1 cellular context compared by ENCODE assay signal in genomic region chr12:93938317-93938716, GRCh38.
A peak's percentile ranks its signal among the peaks of the same experiment; 100 is the strongest.
TF ChIP-seq lines count a peak whose summit lies in the region.

No MANE protein-coding gene starts in this region.

TF ChIP-seq in K562, 482 proteins besides CTCF, POLR2A, EP300 and RAD21 (continued from another document and continues in another):
- TF ChIP-seq, protein P1, sequence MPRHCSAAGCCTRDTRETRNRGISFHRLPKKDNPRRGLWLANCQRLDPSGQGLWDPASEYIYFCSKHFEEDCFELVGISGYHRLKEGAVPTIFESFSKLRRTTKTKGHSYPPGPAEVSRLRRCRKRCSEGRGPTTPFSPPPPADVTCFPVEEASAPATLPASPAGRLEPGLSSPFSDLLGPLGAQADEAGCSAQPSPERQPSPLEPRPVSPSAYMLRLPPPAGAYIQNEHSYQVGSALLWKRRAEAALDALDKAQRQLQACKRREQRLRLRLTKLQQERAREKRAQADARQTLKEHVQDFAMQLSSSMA (CRISPR knock-in tag; IDR thresholded peaks at IDR 0.05), result no peak
- TF ChIP-seq SIN3B (IDR thresholded peaks at IDR 0.05; ENCODE audit: low read depth) (no peak), CREM (IDR thresholded peaks at IDR 0.05; ENCODE audit: low read depth) (0 out of 2 replicates have a peak, but pooled peaks have one; percentile 16), MAFK (IDR thresholded peaks at IDR 0.05; ENCODE audit: low read length) (no peak), NFATC3 (IDR thresholded peaks at IDR 0.05) (no peak), ZKSCAN8 (CRISPR knock-in tag; IDR thresholded peaks at IDR 0.05) (no peak), BMI1 (IDR thresholded peaks at IDR 0.05; ENCODE audit: low read length) (no peak), ZNF436 (CRISPR knock-in tag; IDR thresholded peaks at IDR 0.05) (no peak), NONO (IDR thresholded peaks at IDR 0.05; ENCODE audit: low read depth in 2 of 2, low read length in 1 of 2) (no peak), SNIP1 (IDR thresholded peaks at IDR 0.05; ENCODE audit: low read depth) (no peak), TCF3 (CRISPR knock-in tag; IDR thresholded peaks at IDR 0.05) (peak; percentile 69), PRMT5 (CRISPR knock-in tag; IDR thresholded peaks at IDR 0.05) (no peak), SIRT6 (IDR thresholded peaks at IDR 0.05; ENCODE audit: low read depth, low read length) (no peak), ZBTB1 (CRISPR knock-in tag; IDR thresholded peaks at IDR 0.05; ENCODE audit: borderline replicate concordance, low read depth) (no peak), RBM25 (IDR thresholded peaks at IDR 0.05; ENCODE audit: low read depth, low read length, severe bottlenecking) (no peak), RFX5 (IDR thresholded peaks at IDR 0.05; ENCODE audit: low read depth, low read length) (no peak), PYGO2 (tag; IDR thresholded peaks at IDR 0.05) (no peak), ZNF589 (CRISPR knock-in tag; IDR thresholded peaks at IDR 0.05; ENCODE audit: low read depth) (no peak; the same call in 1 of the 2 replicates), REST (CRISPR knock-in tag; IDR thresholded peaks at IDR 0.05; ENCODE audit: low read depth) (no peak), VEZF1 (CRISPR knock-in tag; IDR thresholded peaks at IDR 0.05) (peak; percentile 39; the same call in 1 of the 2 replicates), ZNF707 (CRISPR knock-in tag; conservative IDR thresholded peaks at IDR 0.05) (no peak), TCF7 (IDR thresholded peaks at IDR 0.05; ENCODE audit: borderline replicate concordance) (peak; percentile 88; the same call in 1 of the 2 replicates), ZNF764 (CRISPR knock-in tag; IDR thresholded peaks at IDR 0.05; ENCODE audit: low read depth) (no peak), FOXA3 (CRISPR knock-in tag; conservative IDR thresholded peaks at IDR 0.05 in 1 of 2, IDR thresholded peaks at IDR 0.05 in 1 of 2) (0 out of 4 replicates have a peak, but pooled peaks of 1 of the 2 experiments have one; percentile 3), ILK (tag; IDR thresholded peaks at IDR 0.05; ENCODE audit: borderline replicate concordance, low read depth) (no peak), ZNF644 (tag; IDR thresholded peaks at IDR 0.05; ENCODE audit: low read depth) (peak; percentile 91), CEBPG (CRISPR knock-in tag; IDR thresholded peaks at IDR 0.05) (no peak), CEBPG (tag; conservative IDR thresholded peaks at IDR 0.05 in 1 of 2, IDR thresholded peaks at IDR 0.05 in 1 of 2) (no peak), ZBED1 (IDR thresholded peaks at IDR 0.05) (no peak), SAFB (IDR thresholded peaks at IDR 0.05; ENCODE audit: borderline replicate concordance, low read depth, low read length) (no peak), ZNF140 (CRISPR knock-in tag; IDR thresholded peaks at IDR 0.05) (no peak), SRSF7 (optimal IDR thresholded peaks at IDR 0.05; ENCODE audit: low read depth, low read length) (no peak), FOS (IDR thresholded peaks at IDR 0.05; ENCODE audit: extremely low read depth, insufficient read length) (no peak), MCM2 (IDR thresholded peaks at IDR 0.05; ENCODE audit: low read depth) (no peak), ZNF24 (IDR thresholded peaks at IDR 0.05) (no peak), SAP30 (IDR thresholded peaks at IDR 0.05; ENCODE audit: borderline replicate concordance, insufficient read depth, low read depth, low read length, poor library complexity, severe bottlenecking) (no peak), RB1 (IDR thresholded peaks at IDR 0.05; ENCODE audit: low read depth) (no peak), HMGN3 (IDR thresholded peaks at IDR 0.05; ENCODE audit: borderline replicate concordance, extremely low read depth, insufficient read length, low read depth, low read length) (no peak), HDGF (IDR thresholded peaks at IDR 0.05) (no peak), EHMT2 (IDR thresholded peaks at IDR 0.05) (no peak), CBX5 (IDR thresholded peaks at IDR 0.05; ENCODE audit: borderline replicate concordance, low read depth) (no peak), TAF15 (IDR thresholded peaks at IDR 0.05; ENCODE audit: low read depth, low read length) (no peak), FOXA1 (IDR thresholded peaks at IDR 0.05; ENCODE audit: borderline replicate concordance) (no peak), HIVEP1 (CRISPR knock-in tag; IDR thresholded peaks at IDR 0.05) (no peak), BRD9 (IDR thresholded peaks at IDR 0.05; ENCODE audit: low read depth, partially characterized antibody) (no peak), ZNF551 (CRISPR knock-in tag; IDR thresholded peaks at IDR 0.05) (no peak), DIDO1 (tag; IDR thresholded peaks at IDR 0.05; ENCODE audit: low read depth) (peak; percentile 36; the same call in 1 of the 2 replicates), LEF1 (IDR thresholded peaks at IDR 0.05) (peak; percentile 62), ZNF174 (CRISPR knock-in tag; IDR thresholded peaks at IDR 0.05) (no peak), SMARCE1 (IDR thresholded peaks at IDR 0.05) (peak; percentile 50; the same call in 1 of the 2 replicates), DACH1 (IDR thresholded peaks at IDR 0.05; ENCODE audit: partially characterized antibody) (no peak), RUNX1 (IDR thresholded peaks at IDR 0.05; ENCODE audit: low read depth) (no peak), TAF9B (IDR thresholded peaks at IDR 0.05; ENCODE audit: partially characterized antibody) (no peak), ZNF280B (CRISPR knock-in tag; IDR thresholded peaks at IDR 0.05) (no peak), ELK1 (CRISPR knock-in tag; IDR thresholded peaks at IDR 0.05) (no peak), FOXM1 (IDR thresholded peaks at IDR 0.05; ENCODE audit: low read depth) (peak; percentile 51; the same call in 1 of the 2 replicates), FOXM1 (CRISPR knock-in tag; IDR thresholded peaks at IDR 0.05; ENCODE audit: low read depth) (no peak), ZNF77 (CRISPR knock-in tag; IDR thresholded peaks at IDR 0.05) (no peak), BRF2 (IDR thresholded peaks at IDR 0.05; ENCODE audit: borderline replicate concordance, insufficient read depth, insufficient read length) (no peak), ZNF175 (CRISPR knock-in tag; IDR thresholded peaks at IDR 0.05; ENCODE audit: low read depth) (no peak)
- TF ChIP-seq, protein P2, sequence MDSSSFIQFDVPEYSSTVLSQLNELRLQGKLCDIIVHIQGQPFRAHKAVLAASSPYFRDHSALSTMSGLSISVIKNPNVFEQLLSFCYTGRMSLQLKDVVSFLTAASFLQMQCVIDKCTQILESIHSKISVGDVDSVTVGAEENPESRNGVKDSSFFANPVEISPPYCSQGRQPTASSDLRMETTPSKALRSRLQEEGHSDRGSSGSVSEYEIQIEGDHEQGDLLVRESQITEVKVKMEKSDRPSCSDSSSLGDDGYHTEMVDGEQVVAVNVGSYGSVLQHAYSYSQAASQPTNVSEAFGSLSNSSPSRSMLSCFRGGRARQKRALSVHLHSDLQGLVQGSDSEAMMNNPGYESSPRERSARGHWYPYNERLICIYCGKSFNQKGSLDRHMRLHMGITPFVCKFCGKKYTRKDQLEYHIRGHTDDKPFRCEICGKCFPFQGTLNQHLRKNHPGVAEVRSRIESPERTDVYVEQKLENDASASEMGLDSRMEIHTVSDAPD (CRISPR knock-in tag; IDR thresholded peaks at IDR 0.05), result no peak
- TF ChIP-seq, protein P3, sequence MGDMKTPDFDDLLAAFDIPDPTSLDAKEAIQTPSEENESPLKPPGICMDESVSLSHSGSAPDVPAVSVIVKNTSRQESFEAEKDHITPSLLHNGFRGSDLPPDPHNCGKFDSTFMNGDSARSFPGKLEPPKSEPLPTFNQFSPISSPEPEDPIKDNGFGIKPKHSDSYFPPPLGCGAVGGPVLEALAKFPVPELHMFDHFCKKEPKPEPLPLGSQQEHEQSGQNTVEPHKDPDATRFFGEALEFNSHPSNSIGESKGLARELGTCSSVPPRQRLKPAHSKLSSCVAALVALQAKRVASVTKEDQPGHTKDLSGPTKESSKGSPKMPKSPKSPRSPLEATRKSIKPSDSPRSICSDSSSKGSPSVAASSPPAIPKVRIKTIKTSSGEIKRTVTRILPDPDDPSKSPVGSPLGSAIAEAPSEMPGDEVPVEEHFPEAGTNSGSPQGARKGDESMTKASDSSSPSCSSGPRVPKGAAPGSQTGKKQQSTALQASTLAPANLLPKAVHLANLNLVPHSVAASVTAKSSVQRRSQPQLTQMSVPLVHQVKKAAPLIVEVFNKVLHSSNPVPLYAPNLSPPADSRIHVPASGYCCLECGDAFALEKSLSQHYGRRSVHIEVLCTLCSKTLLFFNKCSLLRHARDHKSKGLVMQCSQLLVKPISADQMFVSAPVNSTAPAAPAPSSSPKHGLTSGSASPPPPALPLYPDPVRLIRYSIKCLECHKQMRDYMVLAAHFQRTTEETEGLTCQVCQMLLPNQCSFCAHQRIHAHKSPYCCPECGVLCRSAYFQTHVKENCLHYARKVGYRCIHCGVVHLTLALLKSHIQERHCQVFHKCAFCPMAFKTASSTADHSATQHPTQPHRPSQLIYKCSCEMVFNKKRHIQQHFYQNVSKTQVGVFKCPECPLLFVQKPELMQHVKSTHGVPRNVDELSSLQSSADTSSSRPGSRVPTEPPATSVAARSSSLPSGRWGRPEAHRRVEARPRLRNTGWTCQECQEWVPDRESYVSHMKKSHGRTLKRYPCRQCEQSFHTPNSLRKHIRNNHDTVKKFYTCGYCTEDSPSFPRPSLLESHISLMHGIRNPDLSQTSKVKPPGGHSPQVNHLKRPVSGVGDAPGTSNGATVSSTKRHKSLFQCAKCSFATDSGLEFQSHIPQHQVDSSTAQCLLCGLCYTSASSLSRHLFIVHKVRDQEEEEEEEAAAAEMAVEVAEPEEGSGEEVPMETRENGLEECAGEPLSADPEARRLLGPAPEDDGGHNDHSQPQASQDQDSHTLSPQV (IDR thresholded peaks at IDR 0.05), result no peak
- TF ChIP-seq, protein P4, sequence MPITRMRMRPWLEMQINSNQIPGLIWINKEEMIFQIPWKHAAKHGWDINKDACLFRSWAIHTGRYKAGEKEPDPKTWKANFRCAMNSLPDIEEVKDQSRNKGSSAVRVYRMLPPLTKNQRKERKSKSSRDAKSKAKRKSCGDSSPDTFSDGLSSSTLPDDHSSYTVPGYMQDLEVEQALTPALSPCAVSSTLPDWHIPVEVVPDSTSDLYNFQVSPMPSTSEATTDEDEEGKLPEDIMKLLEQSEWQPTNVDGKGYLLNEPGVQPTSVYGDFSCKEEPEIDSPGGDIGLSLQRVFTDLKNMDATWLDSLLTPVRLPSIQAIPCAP (CRISPR knock-in tag; IDR thresholded peaks at IDR 0.05; ENCODE audit: borderline replicate concordance), result no peak
